In genomic region chr11:130413383-130414106, GRCh38 we compare ENCODE assay signal across 13 cellular contexts. TPM values are rescaled to one million over a fixed set of nuclear protein-coding genes. Genes with fewer than 3 reads are reported as not detected.
DNase-seq lines count a peak whose midpoint lies in the region; ATAC-seq lines count a peak whose summit lies in the region.
"Had no signal": no experiment of that assay in that cellular context is flagged by ENCODE, and none has a peak within 500 bp of the region (broad histone marks: within the 10 kb centered on the region; RNA-seq: fewer than 3 reads in every experiment).

No MANE protein-coding gene starts in this region.

- no peak overlapping the region for H3K27ac Mint-ChIP-seq in activated T-cell treated with anti-CD3 and anti-CD28 coated beads, Interleukin-2, amount 50 U/mL, for 24 hours
- H3K27ac Mint-ChIP-seq: activated naive CD8-positive, alpha-beta T cell had no signal

- no peak overlapping the region for H3K4me3 ChIP-seq in SJSA1
- H3K4me3 ChIP-seq: vagina had no signal

- H3K27ac ChIP-seq in SJSA1, result no peak overlapping the region
- peak overlapping the region; percentile 44 for H3K27ac ChIP-seq in temporal lobe (ENCODE audit: low read depth, low read length)
- H3K27ac ChIP-seq: C4-2B, vagina had no signal

- peaks cover 17% of the 10 kb centered on the region for H3K27me3 Mint-ChIP-seq in activated T-cell treated with anti-CD3 and anti-CD28 coated beads, Interleukin-2, amount 50 U/mL, for 4 hours (ENCODE audit: low read depth)
- H3K27me3 Mint-ChIP-seq in activated T-cell treated with anti-CD3 and anti-CD28 coated beads, Interleukin-2, amount 50 U/mL, for 24 hours, result peaks cover 22% of the 10 kb centered on the region
- H3K27me3 Mint-ChIP-seq: activated naive CD8-positive, alpha-beta T cell had no signal

- DNase-seq in activated T-cell treated with anti-CD3 and anti-CD28 coated beads, Interleukin-2, amount 50 U/mL, for 4 hours, result no peak
- DNase-seq in activated T-cell treated with anti-CD3 and anti-CD28 coated beads, Interleukin-2, amount 50 U/mL, for 24 hours, result no peak
- peak; percentile 46 to 65 for DNase-seq in SJSA1 (ENCODE audit: low read depth in 1 of 2, low spot score in 2 of 2)
- peak; percentile 65 for DNase-seq in fibroblast of the conjunctiva (ENCODE audit: low read depth)
- DNase-seq in NCI-H1092 (lab: John Stamatoyannopoulos, UW), result no peak
- DNase-seq: NCI-H526 treated with DMSO at 0.1 percent for 48 hours, T-helper 9 cell had no signal

- no peaks in the 10 kb centered on the region for H3K36me3 Mint-ChIP-seq in activated T-cell treated with anti-CD3 and anti-CD28 coated beads, Interleukin-2, amount 50 U/mL, for 4 hours (ENCODE audit: insufficient read depth)
- no peaks in the 10 kb centered on the region for H3K36me3 Mint-ChIP-seq in activated T-cell treated with anti-CD3 and anti-CD28 coated beads, Interleukin-2, amount 50 U/mL, for 24 hours (ENCODE audit: low read depth)
- H3K36me3 Mint-ChIP-seq: activated naive CD8-positive, alpha-beta T cell had no signal

- no peaks in the 10 kb centered on the region for H3K9me3 ChIP-seq in SJSA1 (replicated peaks)
- H3K9me3 ChIP-seq: vagina had no signal

- H3K4me1 Mint-ChIP-seq in activated T-cell treated with anti-CD3 and anti-CD28 coated beads, Interleukin-2, amount 50 U/mL, for 4 hours (ENCODE audit: low read depth), result no peaks in the 10 kb centered on the region
- H3K4me1 Mint-ChIP-seq in activated T-cell treated with anti-CD3 and anti-CD28 coated beads, Interleukin-2, amount 50 U/mL, for 24 hours (ENCODE audit: low read depth), result peaks cover 2% of the 10 kb centered on the region

- H3K36me3 ChIP-seq in SJSA1, result no peaks in the 10 kb centered on the region
- H3K36me3 ChIP-seq: vagina had no signal

- peaks cover 11% of the 10 kb centered on the region for H3K4me1 ChIP-seq in SJSA1 (replicated peaks)

- no peaks in the 10 kb centered on the region for H3K27me3 ChIP-seq in SJSA1 (replicated peaks)
- H3K27me3 ChIP-seq: vagina had no signal

- H3K4me3 Mint-ChIP-seq in activated T-cell treated with anti-CD3 and anti-CD28 coated beads, Interleukin-2, amount 50 U/mL, for 4 hours, result no peak overlapping the region
- no peak overlapping the region for H3K4me3 Mint-ChIP-seq in activated T-cell treated with anti-CD3 and anti-CD28 coated beads, Interleukin-2, amount 50 U/mL, for 24 hours
- H3K4me3 Mint-ChIP-seq: activated naive CD8-positive, alpha-beta T cell had no signal

- H3K9me3 Mint-ChIP-seq in activated T-cell treated with anti-CD3 and anti-CD28 coated beads, Interleukin-2, amount 50 U/mL, for 4 hours, result no peaks in the 10 kb centered on the region
- no peaks in the 10 kb centered on the region for H3K9me3 Mint-ChIP-seq in activated T-cell treated with anti-CD3 and anti-CD28 coated beads, Interleukin-2, amount 50 U/mL, for 24 hours

- ATAC-seq in activated T-cell treated with anti-CD3 and anti-CD28 coated beads, Interleukin-2, amount 50 U/mL, for 4 hours, result peak; percentile 28 to 46
- ATAC-seq in GM21390 (IDR thresholded peaks at IDR 0.05; ENCODE audit: unreplicated experiment) (no peak), GM21619 (IDR thresholded peaks at IDR 0.05; ENCODE audit: unreplicated experiment) (no peak)

RNA-seq across cellular contexts. Expression of gene ADAMTS8, which starts 14.9 kb away (rescaled TPM):
- total RNA-seq in activated T-cell treated with anti-CD3 and anti-CD28 coated beads, Interleukin-2, amount 50 U/mL, for 4 hours, result under 1 TPM in 1 of 3 donors, not detected in 2; 0.08 TPM
- total RNA-seq in SJSA1 (2014; rRNA removed; shearing (Covaris generic)), result 0.03 TPM in 1 of 2 replicates, not detected in the other
- 2.0 TPM for total RNA-seq in temporal lobe

RNA-seq across cellular contexts. Expression of gene ADAMTS15, which starts 34.9 kb away (rescaled TPM):
- total RNA-seq in activated T-cell treated with anti-CD3 and anti-CD28 coated beads, Interleukin-2, amount 50 U/mL, for 4 hours, result not detected
- total RNA-seq in SJSA1 (2014; rRNA removed; shearing (Covaris generic)), result 1.2 and 1.3 TPM in 2 replicates
- total RNA-seq in temporal lobe, result 2.5 TPM

Comparison
In these comparisons a context has a peak if more than half of its experiments do, and no peak if none do; other contexts are left out.
1. ATAC-seq: peak in activated T-cell treated with anti-CD3 and anti-CD28 coated beads, Interleukin-2, amount 50 U/mL, for 4 hours (2 of 2); none in GM21390 (single experiment) and GM21619 (single experiment).
2. DNase-seq: peak in SJSA1 (2 of 2) and fibroblast of the conjunctiva (single experiment); none in activated T-cell treated with anti-CD3 and anti-CD28 coated beads, Interleukin-2, amount 50 U/mL, for 4 hours (single experiment), activated T-cell treated with anti-CD3 and anti-CD28 coated beads, Interleukin-2, amount 50 U/mL, for 24 hours (single experiment) and NCI-H1092 (single experiment).